ENCODE assay signal across 8 cellular contexts in genomic region chr4:122716825-122717448, GRCh38. TPM values are rescaled to one million over a fixed set of nuclear protein-coding genes. Genes with fewer than 3 reads are reported as not detected.
DNase-seq lines count a peak whose midpoint lies in the region; ATAC-seq and TF ChIP-seq lines count a peak whose summit lies in the region.

No MANE protein-coding gene starts in this region.

- H3K4me3 ChIP-seq in SJCRH30 (no peak overlapping the region), gastroesophageal sphincter (no peak overlapping the region)

- H3K9me3 ChIP-seq in SJCRH30 (replicated peaks): no peaks in the 10 kb centered on the region
- no peaks in the 10 kb centered on the region for H3K9me3 ChIP-seq in gastroesophageal sphincter

- ATAC-seq in GM19397 (IDR thresholded peaks at IDR 0.05; ENCODE audit: unreplicated experiment): peak; percentile 98
- ATAC-seq in HG03571 (IDR thresholded peaks at IDR 0.05; ENCODE audit: unreplicated experiment): peak; percentile 92
- no peak for ATAC-seq in gastroesophageal sphincter

- WGBS in gastroesophageal sphincter (ENCODE audit: low coverage in 1 of 2), 2 donors: 29 to 39% methylated on average over 4 of the region's 4 CpGs

- H3K4me1 ChIP-seq in SJCRH30: no peaks in the 10 kb centered on the region
- no peaks in the 10 kb centered on the region for H3K4me1 ChIP-seq in gastroesophageal sphincter

- intact Hi-C loops in posterior cingulate gyrus (cut with DNase I): loop anchor here (5.0 kb wide), 1 partner anchor 115 kb away; no protein-coding TSS in a partner anchor

- H3K36me3 ChIP-seq in SJCRH30 (no peaks in the 10 kb centered on the region), gastroesophageal sphincter (no peaks in the 10 kb centered on the region)

- peak; percentile 48 to 79 (median 51) for TF ChIP-seq CTCF in gastroesophageal sphincter (IDR thresholded peaks at IDR 0.05)

- peak; percentile 3 for DNase-seq in DMS 273 treated with DMSO at 0.1 percent for 48 hours (lab: John Stamatoyannopoulos, UW)
- peak; percentile 68 to 83 for DNase-seq in SJCRH30
- peak; percentile 11 to 58 (median 38) for DNase-seq in activated naive CD4-positive, alpha-beta T cell (lab: John Stamatoyannopoulos, UW)
- peak in 7 of 10 donors; percentile 37 to 89 (median 52) for DNase-seq in posterior cingulate gyrus
- no peak for DNase-seq in DMS79 treated with DMSO at 0.1 percent for 48 hours (lab: John Stamatoyannopoulos, UW)

- no peak for TF ChIP-seq POLR2A in gastroesophageal sphincter (IDR thresholded peaks at IDR 0.05)

- H3K27ac ChIP-seq in SJCRH30: no peak overlapping the region
- H3K27ac ChIP-seq in gastroesophageal sphincter: no peak overlapping the region

- no peaks in the 10 kb centered on the region for H3K27me3 ChIP-seq in SJCRH30
- H3K27me3 ChIP-seq in gastroesophageal sphincter: no peaks in the 10 kb centered on the region

- TF ChIP-seq EP300 in gastroesophageal sphincter (IDR thresholded peaks at IDR 0.05): no peak

RNA-seq across cellular contexts. Expression of gene BBS12, which starts 15.6 kb away (rescaled TPM):
- 3.5 and 4.2 TPM in 2 replicates for total RNA-seq in SJCRH30 (2014; rRNA removed; shearing (Covaris generic))
- total RNA-seq in gastroesophageal sphincter: 1 to 10 TPM; 4.7 to 7.3 (median 5.9) TPM
